26 cellular contexts compared by ENCODE assay signal in genomic region chr2:38435775-38436174, GRCh38.
"Had no signal": no experiment of that assay in that cellular context is flagged by ENCODE, and none has a peak within 500 bp of the region (broad histone marks: within the 10 kb centered on the region; RNA-seq: fewer than 3 reads in every experiment).

No MANE protein-coding gene starts in this region.

- H3K4me2 ChIP-seq: neural progenitor cell had no signal

- DNase-seq: hippocampal formation; kidney; left colon; left lung; lower lobe of right lung; mesendoderm; naive B cell; natural killer cell; nephron progenitor cell; occipital lobe; psoas muscle; stimulated activated CD4-positive, alpha-beta T cell treated with anti-CD3 and anti-CD28 coated beads, Interleukin-12 subunit alpha, Interleukin-12 subunit beta, amount 100 ng/mL, for 4 hours; stimulated activated CD4-positive, alpha-beta T cell treated with anti-CD3 and anti-CD28 coated beads, Interleukin-15, amount 100 ng/mL, for 24 hours; stimulated activated CD4-positive, alpha-beta T cell treated with anti-CD3 and anti-CD28 coated beads, Interleukin-2, amount 100 ng/mL, for 24 hours; stimulated activated CD4-positive, alpha-beta T cell treated with anti-CD3 and anti-CD28 coated beads, Interleukin-4, amount 100 ng/mL, for 1 hour; stimulated activated naive B cell treated with anti-CD40 and anti-IgM and Interleukin-4, amounts not matched to agents 10 μg/mL and 1 μg/mL and 100 μg/mL, for 72 hours; stimulated activated naive CD8-positive, alpha-beta T cell treated with anti-CD3 and anti-CD28 coated beads, Interleukin-15, Interleukin-2, amounts not matched to agents 100 U/mL and 50 U/mL, for 24 hours; stomach; uterus had no signal

- H3K79me2 ChIP-seq: parathyroid adenoma had no signal

- H3K9me3 ChIP-seq: left lung, lower lobe of right lung, neutrophil, psoas muscle, stomach, suprapubic skin, thoracic aorta, tibial nerve, uterus had no signal

- H3K4me3 ChIP-seq: left lung, lower lobe of right lung, neural progenitor cell, psoas muscle, skin epidermis, stomach, suprapubic skin, thoracic aorta, tibial nerve, uterus had no signal

- H2AFZ ChIP-seq: neural progenitor cell, parathyroid adenoma had no signal

- H3K27me3 ChIP-seq: left lung, neural progenitor cell, neutrophil, stomach, suprapubic skin, tibial nerve, uterus had no signal

- H3K9ac ChIP-seq: neural progenitor cell, parathyroid adenoma had no signal

- H3K36me3 ChIP-seq: left lung, lower lobe of right lung, neural progenitor cell, neutrophil, stomach, suprapubic skin, thoracic aorta, tibial nerve, uterus had no signal

- H3K4me1 ChIP-seq: left lung, lower lobe of right lung, psoas muscle, uterus had no signal

- H3K27ac ChIP-seq: left lung, lower lobe of right lung, neural progenitor cell, neutrophil, parathyroid adenoma, psoas muscle, stomach, thoracic aorta, tibial nerve, uterus had no signal
